8 cellular contexts compared by ENCODE assay signal in genomic region chr17:45317113-45317820, GRCh38. TPM values are rescaled to one million over a fixed set of nuclear protein-coding genes. Genes with fewer than 3 reads are reported as not detected.
A peak's percentile ranks its signal among the peaks of the same experiment; 100 is the strongest.
DNase-seq lines count a peak whose midpoint lies in the region; ATAC-seq and TF ChIP-seq lines count a peak whose summit lies in the region.

No MANE protein-coding gene starts in this region.

- ATAC-seq in GM19372 (IDR thresholded peaks at IDR 0.05; ENCODE audit: low read depth, unreplicated experiment) = peak; percentile 73
- peak; percentile 65 for ATAC-seq in HG03521 (IDR thresholded peaks at IDR 0.05; ENCODE audit: unreplicated experiment)
- peak; percentile 88 for ATAC-seq in left lobe of liver

- peaks cover 0 to 4% (median 1%) of the 10 kb centered on the region in 3 donors for H3K27me3 Mint-ChIP-seq in CD14-positive monocyte (ENCODE audit: low read depth in 3 of 3)

- peak; percentile 99 for DNase-seq in CD14-positive monocyte (ENCODE audit: low spot score)
- DNase-seq in NCI-H69 (lab: John Stamatoyannopoulos, UW) = peak; percentile 100
- DNase-seq in activated CD4-positive, alpha-beta T cell treated with anti-CD3 and anti-CD28 coated beads, Interleukin-2, amount 50 U/mL, for 1 hour = peak; percentile 99
- peak; percentile 100 for DNase-seq in dedifferentiated amniotic fluid mesenchymal stem cell (ENCODE audit: extremely low spot score)
- peak; percentile 100 for DNase-seq in left lobe of liver (ENCODE audit: low spot score)
- DNase-seq in stimulated activated CD4-positive, alpha-beta T cell treated with anti-CD3 and anti-CD28 coated beads, Interleukin-2, amount 100 ng/mL, for 24 hours = peak; percentile 100

- intact Hi-C loops in CD14-positive monocyte (cut with micrococcal nuclease) = loop anchor here in 1 of 2 donors (5.0 to 10.0 kb wide), 4 partner anchors 35 to 172 kb away; partner anchors contain the start of gene HEXIM1

- peaks cover 63% of the 10 kb centered on the region for H3K4me1 Mint-ChIP-seq in CD14-positive monocyte

- TF ChIP-seq CTCF in CD14-positive monocyte (IDR thresholded peaks at IDR 0.05) = no peak

- H3K36me3 Mint-ChIP-seq in CD14-positive monocyte = peaks cover 14 to 18% of the 10 kb centered on the region in 2 donors

- peaks cover 0 to 3% (median 0%) of the 10 kb centered on the region in 7 donors for H3K9me3 Mint-ChIP-seq in CD14-positive monocyte

- H3K27ac Mint-ChIP-seq in CD14-positive monocyte = peak overlapping the region; percentile 93 to 97 (median 96)

- peak overlapping the region; percentile 78 to 90 for H3K4me3 Mint-ChIP-seq in CD14-positive monocyte

RNA-seq across cellular contexts. Expression of gene MAP3K14, which starts 0.4 kb away (rescaled TPM):
- polyA plus RNA-seq in CD14-positive monocyte = 1 to 10 TPM; 1.4 to 3.8 TPM
- 6.9 TPM for total RNA-seq in left lobe of liver

RNA-seq across cellular contexts. Expression of gene SPATA32, which starts 55.4 kb away (rescaled TPM):
- not detected for polyA plus RNA-seq in CD14-positive monocyte
- not detected for total RNA-seq in left lobe of liver

Comparison
In these comparisons a context has a peak if more than half of its experiments do, and no peak if none do; other contexts are left out.
1. Peak in every context shown above with its lines: DNase-seq and ATAC-seq.